ENCODE assay signal across 13 cellular contexts in the genomic region with DNA sequence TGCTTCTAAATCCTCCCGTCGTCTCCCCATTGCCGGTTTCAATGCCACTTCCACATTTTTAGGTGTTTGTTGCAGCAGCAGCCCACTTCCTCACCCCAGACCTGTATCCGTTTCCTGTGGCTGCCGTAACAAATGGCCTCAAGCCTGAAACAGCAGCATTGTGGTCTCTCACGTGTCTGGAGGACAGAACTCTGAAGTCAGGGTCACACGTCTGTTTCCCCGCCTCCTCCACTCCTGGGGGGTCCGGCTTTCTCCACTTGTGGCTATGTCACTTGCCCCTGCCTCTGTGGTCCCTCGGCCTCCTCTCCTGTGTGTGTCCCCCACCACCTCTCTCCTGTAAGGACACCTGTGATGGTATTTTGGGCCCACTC. TPM values are rescaled to one million over a fixed set of nuclear protein-coding genes. Genes with fewer than 3 reads are reported as not detected.
A peak's percentile ranks its signal among the peaks of the same experiment; 100 is the strongest.
DNase-seq lines count a peak whose midpoint lies in the region; ATAC-seq and TF ChIP-seq lines count a peak whose summit lies in the region.
"Had no signal": no experiment of that assay in that cellular context is flagged by ENCODE, and none has a peak within 500 bp of the region (broad histone marks: within the 10 kb centered on the region; RNA-seq: fewer than 3 reads in every experiment).

No MANE protein-coding gene starts in this region.

- peak; percentile 62 for ATAC-seq in activated CD8-positive, alpha-beta memory T cell treated with anti-CD3 and anti-CD28 coated beads, Interleukin-2, amount 10 ng/mL, durations not matched to agents 7 days and 5 days
- peak; percentile 67 for ATAC-seq in stimulated activated memory B cell treated with anti-CD40 and anti-IgM and Interleukin-4, amounts not matched to agents 10 μg/mL and 1 μg/mL and 100 μg/mL, for 72 hours
- ATAC-seq in HG02970 (IDR thresholded peaks at IDR 0.05; ENCODE audit: low FRiP score, unreplicated experiment) (no peak), SK-N-SH treated with all-trans-retinoic acid at 6 μM for 48 hours (no peak), HG03469 (IDR thresholded peaks at IDR 0.05; ENCODE audit: unreplicated experiment) (no peak)

- H3K9me3 ChIP-seq in endodermal cell (ENCODE audit: control insufficient read depth, low read length), result peaks cover 20% of the 10 kb centered on the region

- peaks cover 60% of the 10 kb centered on the region for H3K36me3 Mint-ChIP-seq in activated CD8-positive, alpha-beta memory T cell treated with anti-CD3 and anti-CD28 coated beads, Interleukin-2, amount 10 ng/mL, durations not matched to agents 7 days and 5 days
- H3K36me3 Mint-ChIP-seq in endodermal cell (ENCODE audit: low read depth), result peaks cover 8% of the 10 kb centered on the region
- peaks cover 18% of the 10 kb centered on the region for H3K36me3 Mint-ChIP-seq in stimulated activated memory B cell treated with anti-CD40 and anti-IgM and Interleukin-4, amounts not matched to agents 10 μg/mL and 1 μg/mL and 100 μg/mL, for 72 hours

- no peak overlapping the region for H3K4me3 ChIP-seq in endodermal cell (ENCODE audit: low read length)
- H3K4me3 ChIP-seq: tibial nerve had no signal

- H3K9ac ChIP-seq in endodermal cell (ENCODE audit: extremely low read depth, low read length, poor library complexity, severe bottlenecking), result no peak overlapping the region

- DNase-seq in activated CD8-positive, alpha-beta memory T cell treated with anti-CD3 and anti-CD28 coated beads, Interleukin-2, amount 10 ng/mL, durations not matched to agents 7 days and 5 days, result peak; percentile 91
- no peak for DNase-seq in activated CD8-positive, alpha-beta memory T cell treated with anti-CD3 and anti-CD28 coated beads, Interleukin-2, amount 50 U/mL, for 48 hours
- DNase-seq in SKM-1 treated with dmso at 0.1 percent for 144 hours (lab: John Stamatoyannopoulos, UW; ENCODE audit: unreplicated experiment) (peak; percentile 91), endodermal cell (peak; percentile 23)
- DNase-seq: cortex of kidney; NCI-H2029 treated with DMSO at 0.1 percent for 48 hours; stimulated activated CD4-positive, alpha-beta T cell treated with anti-CD3 and anti-CD28 coated beads, Interleukin-1b, Interleukin-23, amount 100 ng/mL, for 48 hours had no signal

- H3K27ac Mint-ChIP-seq in activated CD8-positive, alpha-beta memory T cell treated with anti-CD3 and anti-CD28 coated beads, Interleukin-2, amount 10 ng/mL, durations not matched to agents 7 days and 5 days, result peak overlapping the region; percentile 73
- H3K27ac Mint-ChIP-seq in endodermal cell, result no peak overlapping the region
- H3K27ac Mint-ChIP-seq in stimulated activated memory B cell treated with anti-CD40 and anti-IgM and Interleukin-4, amounts not matched to agents 10 μg/mL and 1 μg/mL and 100 μg/mL, for 72 hours, result peak overlapping the region; percentile 9

- 96% methylated on average over 10 of the region's 10 CpGs for WGBS in endodermal cell (ENCODE audit: insufficient coverage in 1 of 2, insufficient read length in 1 of 2), 2 experiments

- TF ChIP-seq CTCF in endodermal cell (conservative IDR thresholded peaks at IDR 0.05), result no peak

- H3K27ac ChIP-seq in endodermal cell (ENCODE audit: low read depth, low read length), result no peak overlapping the region
- H3K27ac ChIP-seq: tibial nerve had no signal

- no peak overlapping the region for H3K4me3 Mint-ChIP-seq in activated CD8-positive, alpha-beta memory T cell treated with anti-CD3 and anti-CD28 coated beads, Interleukin-2, amount 10 ng/mL, durations not matched to agents 7 days and 5 days
- H3K4me3 Mint-ChIP-seq in endodermal cell, result no peak overlapping the region
- no peak overlapping the region for H3K4me3 Mint-ChIP-seq in stimulated activated memory B cell treated with anti-CD40 and anti-IgM and Interleukin-4, amounts not matched to agents 10 μg/mL and 1 μg/mL and 100 μg/mL, for 72 hours

- peaks cover under 1% of the 10 kb centered on the region for H3K4me1 ChIP-seq in endodermal cell (ENCODE audit: control insufficient read depth, insufficient read depth, low read length)
- H3K4me1 ChIP-seq: tibial nerve had no signal

- peaks cover 36% of the 10 kb centered on the region for H3K4me1 Mint-ChIP-seq in activated CD8-positive, alpha-beta memory T cell treated with anti-CD3 and anti-CD28 coated beads, Interleukin-2, amount 10 ng/mL, durations not matched to agents 7 days and 5 days
- peaks cover 7% of the 10 kb centered on the region for H3K4me1 Mint-ChIP-seq in endodermal cell
- H3K4me1 Mint-ChIP-seq in stimulated activated memory B cell treated with anti-CD40 and anti-IgM and Interleukin-4, amounts not matched to agents 10 μg/mL and 1 μg/mL and 100 μg/mL, for 72 hours, result peaks cover 22% of the 10 kb centered on the region

- CTCF ChIA-PET in activated CD8-positive, alpha-beta memory T cell treated with anti-CD3 and anti-CD28 coated beads, Interleukin-2, amount 10 ng/mL, durations not matched to agents 7 days and 5 days (lab: Charles Lee), result no interaction called here

- peaks cover 8% of the 10 kb centered on the region for H3K9me3 Mint-ChIP-seq in activated CD8-positive, alpha-beta memory T cell treated with anti-CD3 and anti-CD28 coated beads, Interleukin-2, amount 10 ng/mL, durations not matched to agents 7 days and 5 days (ENCODE audit: low read depth)
- H3K9me3 Mint-ChIP-seq in endodermal cell, result peaks cover 32% of the 10 kb centered on the region
- H3K9me3 Mint-ChIP-seq in stimulated activated memory B cell treated with anti-CD40 and anti-IgM and Interleukin-4, amounts not matched to agents 10 μg/mL and 1 μg/mL and 100 μg/mL, for 72 hours, result peaks cover 6% of the 10 kb centered on the region

- no peaks in the 10 kb centered on the region for H3K36me3 ChIP-seq in endodermal cell (ENCODE audit: control insufficient read depth, insufficient read depth, low read length)
- H3K36me3 ChIP-seq: tibial nerve had no signal

- peaks cover 7% of the 10 kb centered on the region for H3K27me3 Mint-ChIP-seq in activated CD8-positive, alpha-beta memory T cell treated with anti-CD3 and anti-CD28 coated beads, Interleukin-2, amount 10 ng/mL, durations not matched to agents 7 days and 5 days
- peaks cover 14% of the 10 kb centered on the region for H3K27me3 Mint-ChIP-seq in endodermal cell (ENCODE audit: insufficient read depth)
- H3K27me3 Mint-ChIP-seq in stimulated activated memory B cell treated with anti-CD40 and anti-IgM and Interleukin-4, amounts not matched to agents 10 μg/mL and 1 μg/mL and 100 μg/mL, for 72 hours, result no peaks in the 10 kb centered on the region

- H3K27me3 ChIP-seq in endodermal cell (ENCODE audit: control insufficient read depth, insufficient read depth, low read length, poor library complexity, severe bottlenecking), result no peaks in the 10 kb centered on the region

TF ChIP-seq in SK-N-SH treated with all-trans-retinoic acid at 6 μM for 48 hours, 23 proteins besides CTCF, POLR2A, EP300 and RAD21 (continues in another document):
- no peak for TF ChIP-seq ZFP30 (CRISPR knock-in tag; IDR thresholded peaks at IDR 0.05)
- no peak for TF ChIP-seq CSDC2 (CRISPR knock-in tag; IDR thresholded peaks at IDR 0.05)
- TF ChIP-seq, protein P1, sequence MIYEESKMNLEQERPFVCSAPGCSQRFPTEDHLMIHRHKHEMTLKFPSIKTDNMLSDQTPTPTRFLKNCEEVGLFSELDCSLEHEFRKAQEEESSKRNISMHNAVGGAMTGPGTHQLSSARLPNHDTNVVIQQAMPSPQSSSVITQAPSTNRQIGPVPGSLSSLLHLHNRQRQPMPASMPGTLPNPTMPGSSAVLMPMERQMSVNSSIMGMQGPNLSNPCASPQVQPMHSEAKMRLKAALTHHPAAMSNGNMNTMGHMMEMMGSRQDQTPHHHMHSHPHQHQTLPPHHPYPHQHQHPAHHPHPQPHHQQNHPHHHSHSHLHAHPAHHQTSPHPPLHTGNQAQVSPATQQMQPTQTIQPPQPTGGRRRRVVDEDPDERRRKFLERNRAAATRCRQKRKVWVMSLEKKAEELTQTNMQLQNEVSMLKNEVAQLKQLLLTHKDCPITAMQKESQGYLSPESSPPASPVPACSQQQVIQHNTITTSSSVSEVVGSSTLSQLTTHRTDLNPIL (CRISPR knock-in tag; IDR thresholded peaks at IDR 0.05; ENCODE audit: low read depth), result no peak
- TF ChIP-seq ARNTL (CRISPR knock-in tag; IDR thresholded peaks at IDR 0.05; ENCODE audit: borderline replicate concordance, low read depth), result no peak
- no peak for TF ChIP-seq ESRRG (CRISPR knock-in tag; IDR thresholded peaks at IDR 0.05)
- TF ChIP-seq, protein P2, sequence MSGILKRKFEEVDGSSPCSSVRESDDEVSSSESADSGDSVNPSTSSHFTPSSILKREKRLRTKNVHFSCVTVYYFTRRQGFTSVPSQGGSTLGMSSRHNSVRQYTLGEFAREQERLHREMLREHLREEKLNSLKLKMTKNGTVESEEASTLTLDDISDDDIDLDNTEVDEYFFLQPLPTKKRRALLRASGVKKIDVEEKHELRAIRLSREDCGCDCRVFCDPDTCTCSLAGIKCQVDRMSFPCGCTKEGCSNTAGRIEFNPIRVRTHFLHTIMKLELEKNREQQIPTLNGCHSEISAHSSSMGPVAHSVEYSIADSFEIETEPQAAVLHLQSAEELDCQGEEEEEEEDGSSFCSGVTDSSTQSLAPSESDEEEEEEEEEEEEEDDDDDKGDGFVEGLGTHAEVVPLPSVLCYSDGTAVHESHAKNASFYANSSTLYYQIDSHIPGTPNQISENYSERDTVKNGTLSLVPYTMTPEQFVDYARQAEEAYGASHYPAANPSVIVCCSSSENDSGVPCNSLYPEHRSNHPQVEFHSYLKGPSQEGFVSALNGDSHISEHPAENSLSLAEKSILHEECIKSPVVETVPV (CRISPR knock-in tag; IDR thresholded peaks at IDR 0.05), result no peak
- no peak for TF ChIP-seq ZFP3 (CRISPR knock-in tag; IDR thresholded peaks at IDR 0.05)
- no peak for TF ChIP-seq ZNF8 (CRISPR knock-in tag; IDR thresholded peaks at IDR 0.05)

RNA-seq across cellular contexts. Expression of a gene that starts 21.8 kb away (rescaled TPM):
- total RNA-seq in activated CD8-positive, alpha-beta memory T cell treated with anti-CD3 and anti-CD28 coated beads, Interleukin-2, amount 10 ng/mL, durations not matched to agents 7 days and 5 days, result 10 to 100 TPM; 21.2 to 32.7 TPM
- 10 to 100 TPM in 1 of 2 donors, 1 to 10 TPM in 1; 1.6 to 12.5 TPM for total RNA-seq in endodermal cell
- polyA plus RNA-seq in endodermal cell (2013, experiment 1 of 2), result 0.36 TPM
- polyA plus RNA-seq in endodermal cell (2013, experiment 2 of 2), result 0.33 TPM
- total RNA-seq: G401 had no signal

RNA-seq across cellular contexts. Expression of a gene that starts 36.1 kb away (rescaled TPM):
- 10 to 100 TPM; 14.8 to 15.3 TPM for total RNA-seq in activated CD8-positive, alpha-beta memory T cell treated with anti-CD3 and anti-CD28 coated beads, Interleukin-2, amount 10 ng/mL, durations not matched to agents 7 days and 5 days
- 10 to 100 TPM; 33.1 to 35.7 TPM for total RNA-seq in endodermal cell
- polyA plus RNA-seq in endodermal cell (2013, experiment 1 of 2), result 18.8 TPM
- 17.7 TPM for polyA plus RNA-seq in endodermal cell (2013, experiment 2 of 2)

Comparison
In these comparisons a context has a peak if more than half of its experiments do, and no peak if none do; other contexts are left out.
1. ATAC-seq: peak in activated CD8-positive, alpha-beta memory T cell treated with anti-CD3 and anti-CD28 coated beads, Interleukin-2, amount 10 ng/mL, durations not matched to agents 7 days and 5 days (single experiment) and stimulated activated memory B cell treated with anti-CD40 and anti-IgM and Interleukin-4, amounts not matched to agents 10 μg/mL and 1 μg/mL and 100 μg/mL, for 72 hours (single experiment); none in HG02970 (single experiment), SK-N-SH treated with all-trans-retinoic acid at 6 μM for 48 hours (single experiment) and HG03469 (single experiment).